In genomic region chr3:44509985-44510360, GRCh38 we compare ENCODE assay signal across 9 cellular contexts. TPM values are rescaled to one million over a fixed set of nuclear protein-coding genes. Genes with fewer than 3 reads are reported as not detected.
DNase-seq lines count a peak whose midpoint lies in the region; ATAC-seq, FAIRE-seq and TF ChIP-seq lines count a peak whose summit lies in the region.
"Had no signal": no experiment of that assay in that cellular context is flagged by ENCODE, and none has a peak within 500 bp of the region (broad histone marks: within the 10 kb centered on the region; RNA-seq: fewer than 3 reads in every experiment).

No MANE protein-coding gene starts in this region.

- H3K14ac ChIP-seq in H9 (ENCODE audit: insufficient read depth, low read length) = no peak overlapping the region

- no peak overlapping the region; a peak in 1 of 7 replicates for H3K27ac Mint-ChIP-seq in H9

- peaks cover 4% of the 10 kb centered on the region for H3K9me1 ChIP-seq in K562 (ENCODE audit: control insufficient read depth, insufficient read depth, low read length)

- H3K4me1 ChIP-seq in H9 (ENCODE audit: insufficient read depth, low read length) (peaks cover 3% of the 10 kb centered on the region; the same call in 1 of the 2 replicates), K562 (replicated peaks in 1 of 2; ENCODE audit: control insufficient read depth in 2 of 2, insufficient read depth in 2 of 2, low read length in 2 of 2) (peaks cover 5 to 17% of the 10 kb centered on the region in 2 experiments; a peak in 4 of 5 replicates), testis (no peaks in the 10 kb centered on the region)

- H3K27ac ChIP-seq in H9 (ENCODE audit: insufficient read length, low read depth, low read length) (no peak overlapping the region), K562 (ENCODE audit: extremely low read depth, low read depth, low read length) (peak overlapping the region; percentile 67), testis (peak overlapping the region; percentile 71 to 92)

- no peaks in the 10 kb centered on the region for H3K27me3 ChIP-seq in H9 (ENCODE audit: insufficient read depth, low read length)
- H3K27me3 ChIP-seq in K562 (ENCODE audit: control insufficient read depth in 2 of 2, insufficient read depth in 2 of 2, low read length in 2 of 2) = no peaks in the 10 kb centered on the region
- no peaks in the 10 kb centered on the region for H3K27me3 ChIP-seq in testis

- no peak overlapping the region for H2BK15ac ChIP-seq in H9 (ENCODE audit: low read depth, low read length)

- no peak for FAIRE-seq in K562 (lab: Jason Lieb, UNC)
- FAIRE-seq: G401.6 had no signal

- in situ Hi-C loops in K562 (cut with MboI) = loop anchor here (10.0 kb wide), 1 partner anchor 185 kb away; no protein-coding TSS in a partner anchor

- peak; percentile 17 for ATAC-seq in K562

- no CpG with 5 or more reads among the region's 6 CpGs for WGBS in H9 (ENCODE audit: extremely low coverage, insufficient read length, low lambda C conversion rate)
- WGBS in K562 (ENCODE audit: insufficient coverage, low coverage, missing lambda C conversion rate) = 0% methylated on average over 6 of the region's 6 CpGs
- WGBS in testis, 2 donors = 0 to 2% methylated on average over 6 of the region's 6 CpGs

- no peak overlapping the region for H2BK20ac ChIP-seq in H9 (ENCODE audit: low read depth, low read length, poor library complexity, severe bottlenecking)

- H3K36me3 ChIP-seq in K562 (ENCODE audit: control insufficient read depth, insufficient read depth, low read length) = peaks cover 16% of the 10 kb centered on the region
- no peaks in the 10 kb centered on the region for H3K36me3 ChIP-seq in testis (ENCODE audit: low read depth, missing control alignments)

- H3K4ac ChIP-seq in H9 (ENCODE audit: low read depth, low read length) = no peak overlapping the region

- peaks cover 39% of the 10 kb centered on the region in 2 experiments for H3K4me1 Mint-ChIP-seq in H9

- H3K36me3 Mint-ChIP-seq in H9 (ENCODE audit: insufficient read depth in 1 of 3, low read depth in 3 of 3) = peaks cover 0 to 28% (median 21%) of the 10 kb centered on the region in 3 experiments; a peak in 5 of 7 replicates

- no peak overlapping the region for H3K56ac ChIP-seq in H9 (ENCODE audit: insufficient read length, low read depth, low read length)

- intact Hi-C loops in K562 (cut with micrococcal nuclease) (loop anchor here (1.0 to 5.0 kb wide), 3 partner anchors 34 to 747 kb away; no protein-coding TSS in a partner anchor), testis (cut with DNase I; ENCODE audit: low total_unique reads) (no loop called here)

- no peak overlapping the region for H2BK120ac ChIP-seq in H9 (ENCODE audit: low read depth, low read length, poor library complexity, severe bottlenecking)

- H4K91ac ChIP-seq in H9 (ENCODE audit: insufficient read length, low read depth, low read length) = no peak overlapping the region

- peaks cover 5 to 13% of the 10 kb centered on the region in 2 experiments for H3K9me3 Mint-ChIP-seq in H9

- no peaks in the 10 kb centered on the region for H4K20me1 ChIP-seq in H9 (ENCODE audit: control insufficient read depth, insufficient read depth, insufficient read length)
- 0 out of 2 replicates have a peak, but pooled peaks cover 5% of the 10 kb centered on the region for H4K20me1 ChIP-seq in K562 (replicated peaks; ENCODE audit: control insufficient read depth, insufficient read depth, low read length)

- TF ChIP-seq CTCF in H9 (conservative IDR thresholded peaks at IDR 0.05) = no peak
- TF ChIP-seq CTCF in K562 (IDR thresholded peaks at IDR 0.05 in 2 of 3, conservative IDR thresholded peaks at IDR 0.05 in 1 of 3; ENCODE audit: insufficient read depth in 2 of 3, low read depth in 1 of 3, low read length in 3 of 3) = no peak
- no peak for TF ChIP-seq CTCF in testis (IDR thresholded peaks at IDR 0.05)

- H3K23ac ChIP-seq in H9 (ENCODE audit: insufficient read length, low read depth, low read length) = no peak overlapping the region

- POLR2A ChIA-PET in K562 (lab: Yijun Ruan, JAX) = interaction anchor here (0.9 to 2.3 kb wide), 5 partner anchors 9 to 172 kb away, joined by 4 to 11 read pairs (median 8); partner anchors contain the start of gene TCAIM

- no peak overlapping the region for H2AFZ ChIP-seq in H9 (ENCODE audit: low read length)
- peak overlapping the region; percentile 68 for H2AFZ ChIP-seq in K562 (ENCODE audit: low read depth, low read length)

- H2BK5ac ChIP-seq in H9 (ENCODE audit: insufficient read length, low read length) = no peak overlapping the region

- CTCF ChIA-PET in K562 (lab: Yijun Ruan, JAX; ENCODE audit: low intra/inter-chr PET ratio) = no interaction called here

- peak; percentile 7 for DNase-seq in NCI-H510A treated with DMSO at 0.1 percent for 48 hours (lab: John Stamatoyannopoulos, UW)
- no peak for DNase-seq in NCI-H510A (lab: John Stamatoyannopoulos, UW)
- no peak for DNase-seq in H9
- DNase-seq in NAMALWA (ENCODE audit: low spot score) = peak; percentile 78
- DNase-seq in K562 (ENCODE audit: extremely low read depth in 1 of 4, low spot score in 3 of 4) = peak; percentile 24 to 38 (median 30)
- peak; percentile 48 for DNase-seq in left kidney (ENCODE audit: low read depth, low spot score)
- peak; percentile 41 for DNase-seq in testis
- no peak for DNase-seq in NCI-H1436 treated with DMSO at 0.1 percent for 48 hours (lab: John Stamatoyannopoulos, UW)

- TF ChIP-seq EP300 in K562 (IDR thresholded peaks at IDR 0.05; ENCODE audit: low read length) = no peak

- peaks cover 3% of the 10 kb centered on the region for H3K79me1 ChIP-seq in H9 (ENCODE audit: insufficient read depth, low read depth, low read length, poor library complexity, severe bottlenecking)

- H3K4me3 Mint-ChIP-seq in H9 = peak overlapping the region; percentile 93 to 94

- peak overlapping the region; percentile 91 for H3K4me3 ChIP-seq in K562
- peak overlapping the region; percentile 82 to 83 for H3K4me3 ChIP-seq in testis

- H3K18ac ChIP-seq in H9 (ENCODE audit: insufficient read length, low read depth, low read length) = no peak overlapping the region

- no peak for TF ChIP-seq RAD21 in K562 (CRISPR knock-in tag; conservative IDR thresholded peaks at IDR 0.05 in 1 of 2, IDR thresholded peaks at IDR 0.05 in 1 of 2)

- TF ChIP-seq POLR2A in K562 (conservative IDR thresholded peaks at IDR 0.05) = no peak
- TF ChIP-seq POLR2A in testis (IDR thresholded peaks at IDR 0.05) = no peak

- H3K27me3 Mint-ChIP-seq in H9 (ENCODE audit: low read depth) = no peaks in the 10 kb centered on the region

- H3K9ac ChIP-seq in H9 (ENCODE audit: extremely low read depth, insufficient read length, low read length) = peak overlapping the region; percentile 72
- H3K9ac ChIP-seq in K562 (ENCODE audit: insufficient read depth in 1 of 2, low read depth in 2 of 2, low read length in 2 of 2) = peak overlapping the region; percentile 81 to 92

- no peak overlapping the region for H2BK12ac ChIP-seq in H9 (ENCODE audit: insufficient read length, low read depth, low read length)

- BruUV-seq in K562 (replicated peaks; lab: Mats Ljungman, UMichigan) = TSS peak; percentile 64

- no peak overlapping the region for H4K8ac ChIP-seq in H9 (replicated peaks; ENCODE audit: insufficient read length, low read depth, low read length)

- no peaks in the 10 kb centered on the region for H3K23me2 ChIP-seq in H9 (ENCODE audit: insufficient read length, low read depth, low read length, poor library complexity, severe bottlenecking)

- no peaks in the 10 kb centered on the region for H3K9me3 ChIP-seq in H9 (ENCODE audit: control insufficient read depth, low read depth, low read length)
- H3K9me3 ChIP-seq in K562 (replicated peaks; ENCODE audit: control insufficient read depth, insufficient read depth, low read depth, low read length) = 0 out of 2 replicates have a peak, but pooled peaks cover 3% of the 10 kb centered on the region
- no peaks in the 10 kb centered on the region for H3K9me3 ChIP-seq in testis

- no peak overlapping the region for H3T11ph ChIP-seq in H9 (ENCODE audit: low read length)

- H3K79me2 ChIP-seq in H9 (ENCODE audit: insufficient read depth, low read length) = peaks cover 7% of the 10 kb centered on the region; the same call in 1 of the 2 replicates
- H3K79me2 ChIP-seq in K562 (ENCODE audit: control insufficient read depth, insufficient read depth, low read length) = peaks cover 59% of the 10 kb centered on the region

- H4K5ac ChIP-seq in H9 (ENCODE audit: insufficient read length, low read depth, low read length) = no peak overlapping the region

- H3K4me2 ChIP-seq in H9 (ENCODE audit: insufficient read depth, insufficient read length, low read length) (peak overlapping the region; percentile 90), K562 (ENCODE audit: insufficient read depth, low read length) (peak overlapping the region; percentile 96)

- H2AK5ac ChIP-seq in H9 (ENCODE audit: insufficient read length, low read length) = no peak overlapping the region

RNA-seq across cellular contexts. Expression of gene ZNF445, which starts 32.5 kb away (rescaled TPM):
- total RNA-seq in H9 (2021) (24.8 and 26.0 TPM in 2 replicates), K562 (2014; rRNA removed) (5.8 and 7.9 TPM in 2 replicates), K562 (2014; rRNA removed; fragmentation: Illumina TruSeq; extraction: Trizol) (13.9 and 14.3 TPM in 2 replicates), K562 (2015; rRNA removed; fragmentation: Illumina TruSeq; extraction: Trizol) (14.0 and 15.0 TPM in 2 replicates), K562 (2021) (24.2 and 26.9 TPM in 2 replicates), testis (10 to 100 TPM; 15.0 to 15.8 TPM)
- total RNA-seq in K562 (2011; cell fraction: chromatin; rRNA removed; ENCODE audit: low replicate concordance) = 68.7 and 76.5 TPM in 2 replicates
- 40.7 and 42.0 TPM in 2 replicates for total RNA-seq in K562 (2011; cell fraction: nucleolus; rRNA removed)
- 53.5 and 72.7 TPM in 2 replicates for total RNA-seq in K562 (2011; cell fraction: nucleoplasm; rRNA removed)
- polyA plus RNA-seq in K562 (2011; rRNA removed) (10.6 and 11.8 TPM in 2 replicates), K562 (2014; fragmentation: Illumina TruSeq; extraction: Trizol) (9.5 and 9.9 TPM in 2 replicates), K562 (2014; fragmentation: Nextera tagmentation; extraction: Ambion mirVana) (1 to 10 TPM; 1.2 to 1.8 TPM), K562 (2014; rRNA removed) (12.4 and 13.1 TPM in 2 replicates), testis (ENCODE audit: insufficient read depth, low read depth, low replicate concordance) (8.5 TPM)
- polyA plus RNA-seq in K562 (2011; cell fraction: cytosol; rRNA removed) = 4.0 and 6.6 TPM in 2 replicates
- polyA plus RNA-seq in K562 (2011; cell fraction: nucleus; rRNA removed) = 22.0 and 24.1 TPM in 2 replicates
- 6.6 and 7.6 TPM in 2 replicates for polyA plus RNA-seq in K562 (2012)
- polyA minus RNA-seq in K562 (2011; rRNA and poly(A)+ RNA removed) = 22.8 and 24.7 TPM in 2 replicates
- 8.6 and 11.1 TPM in 2 replicates for polyA minus RNA-seq in K562 (2011; cell fraction: cytosol; rRNA and poly(A)+ RNA removed)
- polyA minus RNA-seq in K562 (2011; cell fraction: nucleus; rRNA and poly(A)+ RNA removed) = 14.1 and 22.8 TPM in 2 replicates

RNA-seq across cellular contexts. Expression of gene ZKSCAN7, which starts 45.0 kb away (rescaled TPM):
- total RNA-seq in H9 (2021) (7.0 and 8.7 TPM in 2 replicates), K562 (2014; rRNA removed) (not detected in 2 replicates), K562 (2014; rRNA removed; fragmentation: Illumina TruSeq; extraction: Trizol) (not detected in 2 replicates), K562 (2015; rRNA removed; fragmentation: Illumina TruSeq; extraction: Trizol) (not detected in 2 replicates), K562 (2021) (0.07 TPM in 1 of 2 replicates, not detected in the other), testis (10 to 100 TPM; 20.1 to 26.4 TPM)
- not detected in 2 replicates for total RNA-seq in K562 (2011; cell fraction: chromatin; rRNA removed; ENCODE audit: low replicate concordance)
- total RNA-seq in K562 (2011; cell fraction: nucleolus; rRNA removed) = not detected in 2 replicates
- not detected in 2 replicates for total RNA-seq in K562 (2011; cell fraction: nucleoplasm; rRNA removed)
- polyA plus RNA-seq in K562 (2011; rRNA removed) (not detected in 2 replicates), K562 (2014; fragmentation: Illumina TruSeq; extraction: Trizol) (not detected in 2 replicates), K562 (2014; fragmentation: Nextera tagmentation; extraction: Ambion mirVana) (not detected), K562 (2014; rRNA removed) (not detected in 2 replicates), testis (ENCODE audit: insufficient read depth, low read depth, low replicate concordance) (11.5 TPM)
- polyA plus RNA-seq in K562 (2011; cell fraction: cytosol; rRNA removed) = not detected in 2 replicates
- polyA plus RNA-seq in K562 (2011; cell fraction: nucleus; rRNA removed) = not detected in 2 replicates
- 0.10 TPM in 1 of 2 replicates, not detected in the other for polyA plus RNA-seq in K562 (2012)
- polyA minus RNA-seq in K562 (2011; rRNA and poly(A)+ RNA removed) = not detected in 2 replicates
- polyA minus RNA-seq in K562 (2011; cell fraction: cytosol; rRNA and poly(A)+ RNA removed) = not detected in 2 replicates
- polyA minus RNA-seq in K562 (2011; cell fraction: nucleus; rRNA and poly(A)+ RNA removed) = not detected in 2 replicates

Comparison
In these comparisons a context has a peak if more than half of its experiments do, and no peak if none do; other contexts are left out.
1. DNase-seq: peak in NCI-H510A treated with DMSO at 0.1 percent for 48 hours (single experiment), NAMALWA (single experiment), K562 (4 of 4), left kidney (single experiment) and testis (single experiment); none in NCI-H510A (single experiment), H9 (single experiment) and NCI-H1436 treated with DMSO at 0.1 percent for 48 hours (single experiment).